In genomic region chr15:31848621-31849020, GRCh38 we compare ENCODE assay signal across 17 cellular contexts. TPM values are rescaled to one million over a fixed set of nuclear protein-coding genes. Genes with fewer than 3 reads are reported as not detected.
DNase-seq lines count a peak whose midpoint lies in the region; ATAC-seq and TF ChIP-seq lines count a peak whose summit lies in the region.
"Had no signal": no experiment of that assay in that cellular context is flagged by ENCODE, and none has a peak within 500 bp of the region (broad histone marks: within the 10 kb centered on the region; RNA-seq: fewer than 3 reads in every experiment).

No MANE protein-coding gene starts in this region.

- no peaks in the 10 kb centered on the region for H3K27me3 ChIP-seq in right cardiac atrium (ENCODE audit: control insufficient read depth, insufficient read depth)
- H3K27me3 ChIP-seq in esophagus muscularis mucosa, result no peaks in the 10 kb centered on the region
- H3K27me3 ChIP-seq: BLaER1 treated with 17β-estradiol and CSF1 and Interleukin-3, amounts not matched to agents 10 nM and 100 nM had no signal

- 78% methylated on average over 1 of the region's 1 CpG for WGBS in right cardiac atrium
- 77% methylated on average over 1 of the region's 1 CpG for WGBS in esophagus muscularis mucosa

- H3K4me1 ChIP-seq in right cardiac atrium (ENCODE audit: control insufficient read depth, insufficient read depth, low read length) (no peaks in the 10 kb centered on the region), esophagus muscularis mucosa (peaks cover 0 to 3% (median 1%) of the 10 kb centered on the region in 4 donors)
- H3K4me1 ChIP-seq: BE2C had no signal

- intact Hi-C loops in Right ventricle myocardium inferior (cut with DNase I), result no loop called here
- intact Hi-C loops in right cardiac atrium (cut with DNase I), result no loop called here
- intact Hi-C loops in esophagus muscularis mucosa (cut with DNase I), result no loop called here

- H3K27ac ChIP-seq in right cardiac atrium (ENCODE audit: low read length) (no peak overlapping the region), angular gyrus (ENCODE audit: low read depth, low read length) (peak overlapping the region; percentile 33), esophagus muscularis mucosa (replicated peaks in 1 of 4) (no peak overlapping the region), substantia nigra (ENCODE audit: low read depth, low read length, poor library complexity, severe bottlenecking) (peak overlapping the region; percentile 96)
- H3K27ac ChIP-seq: 22Rv1; BLaER1 treated with 17β-estradiol and CSF1 and Interleukin-3, amounts not matched to agents 10 nM and 100 nM had no signal

- TF ChIP-seq CTCF in esophagus muscularis mucosa (IDR thresholded peaks at IDR 0.05) (no peak), omental fat pad (IDR thresholded peaks at IDR 0.05) (no peak)

- no peak for TF ChIP-seq EP300 in esophagus muscularis mucosa (IDR thresholded peaks at IDR 0.05)

- TF ChIP-seq POLR2A in esophagus muscularis mucosa (IDR thresholded peaks at IDR 0.05; ENCODE audit: low read depth), result no peak

- DNase-seq in Right ventricle myocardium inferior (ENCODE audit: missing footprints), result no peak
- no peak for DNase-seq in right cardiac atrium
- DNase-seq in esophagus muscularis mucosa (ENCODE audit: extremely low spot score), result peak; percentile 39
- DNase-seq in substantia nigra (lab: John Stamatoyannopoulos, UW), result no peak
- DNase-seq in omental fat pad (ENCODE audit: low spot score), result no peak
- no peak for DNase-seq in NCI-H82 treated with DMSO at 0.1 percent for 48 hours (lab: John Stamatoyannopoulos, UW; ENCODE audit: unreplicated experiment)
- no peak for DNase-seq in D341Med (ENCODE audit: low spot score)
- DNase-seq: BE2C; CD4-positive, alpha-beta T cell; CD8-positive, alpha-beta memory T cell; DMS153; DND-41; H7; HCEC 1CT had no signal

- H3K4me3 ChIP-seq in right cardiac atrium (ENCODE audit: low read length), result no peak overlapping the region
- no peak overlapping the region for H3K4me3 ChIP-seq in esophagus muscularis mucosa
- H3K4me3 ChIP-seq: BLaER1 treated with 17β-estradiol and CSF1 and Interleukin-3, amounts not matched to agents 10 nM and 100 nM had no signal

- ATAC-seq in Right ventricle myocardium inferior (peak; percentile 71), right cardiac atrium (no peak), omental fat pad (ENCODE audit: low FRiP score) (no peak)

- H3K9me3 ChIP-seq in right cardiac atrium (ENCODE audit: control insufficient read depth, low read length), result no peaks in the 10 kb centered on the region
- H3K9me3 ChIP-seq in esophagus muscularis mucosa, result peaks cover 0 to 10% (median 3%) of the 10 kb centered on the region in 4 donors
- H3K9me3 ChIP-seq: BE2C had no signal

- no peaks in the 10 kb centered on the region for H3K36me3 ChIP-seq in esophagus muscularis mucosa
- H3K36me3 ChIP-seq: BE2C; BLaER1 treated with 17β-estradiol and CSF1 and Interleukin-3, amounts not matched to agents 10 nM and 100 nM had no signal

RNA-seq across cellular contexts. Expression of gene OTUD7A, which starts 21.9 kb away (rescaled TPM):
- 1.5 TPM for total RNA-seq in Right ventricle myocardium inferior
- 1 to 10 TPM; 2.9 to 4.3 (median 3.4) TPM for total RNA-seq in right cardiac atrium
- 1.7 TPM for polyA plus RNA-seq in right cardiac atrium
- 1 to 10 TPM; 3.4 to 6.3 (median 5.4) TPM for total RNA-seq in esophagus muscularis mucosa
- total RNA-seq in omental fat pad, result 1 to 10 TPM; 1.8 to 7.6 (median 3.7) TPM

Comparison
In these comparisons a context has a peak if more than half of its experiments do, and no peak if none do; other contexts are left out.
1. H3K27ac ChIP-seq: peak in angular gyrus (single experiment) and substantia nigra (single experiment); none in right cardiac atrium (single experiment) and esophagus muscularis mucosa (0 of 4).